ENCODE assay signal across 16 cellular contexts in genomic region chr11:37858398-37858797, GRCh38.
DNase-seq lines count a peak whose midpoint lies in the region; ATAC-seq and TF ChIP-seq lines count a peak whose summit lies in the region.
"Had no signal": no experiment of that assay in that cellular context is flagged by ENCODE, and none has a peak within 500 bp of the region (broad histone marks: within the 10 kb centered on the region; RNA-seq: fewer than 3 reads in every experiment).

No MANE protein-coding gene starts in this region.

- 38 to 40% methylated on average over 1 of the region's 1 CpG for WGBS in GM23248 (ENCODE audit: low coverage in 1 of 2, low lambda C conversion rate in 2 of 2, missing lambda C conversion rate in 2 of 2), 2 experiments

- peaks cover 4% of the 10 kb centered on the region for H3K9me3 Mint-ChIP-seq in nephron progenitor cell

- H3K4me3 ChIP-seq in astrocyte of the spinal cord (ENCODE audit: low read depth, low read length) (no peak overlapping the region), GM23248 (no peak overlapping the region), Peyer's patch (no peak overlapping the region)
- H3K4me3 ChIP-seq: mucosa of descending colon, tibial nerve had no signal

- no peaks in the 10 kb centered on the region for H3K27me3 ChIP-seq in GM23248 (replicated peaks; ENCODE audit: insufficient read depth)
- H3K27me3 ChIP-seq in Peyer's patch: no peaks in the 10 kb centered on the region
- H3K27me3 ChIP-seq: tibial nerve had no signal

- H3K36me3 Mint-ChIP-seq in nephron progenitor cell (ENCODE audit: low read depth): no peaks in the 10 kb centered on the region
- H3K36me3 Mint-ChIP-seq: CD14-positive monocyte had no signal

- peaks cover 12% of the 10 kb centered on the region for H3K4me1 Mint-ChIP-seq in nephron progenitor cell
- H3K4me1 Mint-ChIP-seq: CD14-positive monocyte had no signal

- no peak overlapping the region for H3K9ac ChIP-seq in GM23248

- no peak for TF ChIP-seq POLR2A in Peyer's patch (IDR thresholded peaks at IDR 0.05)

- no peak overlapping the region for H3K27ac Mint-ChIP-seq in nephron progenitor cell
- H3K27ac Mint-ChIP-seq: activated CD8-positive, alpha-beta T cell treated with anti-CD3 and anti-CD28 coated beads, Interleukin-2, amount 10 ng/mL, durations not matched to agents 7 days and 5 days; activated T-helper 1 cell treated with anti-CD3 and anti-CD28 coated beads, Interleukin-12 subunit alpha, Interleukin-12 subunit beta, Interleukin-2, Interleukin-4 antibody, amounts not matched to agents 30 ng/mL and 10 ng/mL and 1 ng/mL, durations not matched to agents 14 hours and 24 hours and 36 hours; CD14-positive monocyte; T-helper 1 cell treated with Interleukin-12 subunit alpha and Interleukin-12 subunit beta and Interleukin-4 antibody, amounts not matched to agents 30 μg/mL and 1 μg/mL, for 36 hours had no signal

- TF ChIP-seq CTCF in LNCAP (IDR thresholded peaks at IDR 0.05) (peak; percentile 31; the same call in 1 of the 2 replicates), astrocyte of the spinal cord (IDR thresholded peaks at IDR 0.05; ENCODE audit: low read depth, low read length) (peak; percentile 1), nephron progenitor cell (IDR thresholded peaks at IDR 0.05) (peak; percentile 21), Peyer's patch (IDR thresholded peaks at IDR 0.05) (peak in 2 of 6 experiments; percentile 8)

- H3F3A ChIP-seq in GM23248 (ENCODE audit: insufficient read depth): no peaks in the 10 kb centered on the region

- DNase-seq in astrocyte of the spinal cord (ENCODE audit: low read depth, low spot score): no peak
- DNase-seq in nephron progenitor cell: no peak
- no peak for DNase-seq in GM23248
- no peak for DNase-seq in activated naive CD4-positive, alpha-beta T cell treated with anti-CD3 and anti-CD28 coated beads, Interleukin-2, amount 50 U/mL, for 16 hours
- DNase-seq in Peyer's patch: no peak
- DNase-seq: activated CD8-positive, alpha-beta T cell treated with anti-CD3 and anti-CD28 coated beads, Interleukin-2, amount 10 ng/mL, durations not matched to agents 7 days and 5 days; left cardiac atrium; mucosa of descending colon; NCI-H2029 treated with DMSO at 0.1 percent for 48 hours; NCI-H526 treated with DMSO at 0.1 percent for 48 hours had no signal

- H3K4me2 ChIP-seq in GM23248 (ENCODE audit: unreplicated experiment): no peak overlapping the region

- H2AFZ ChIP-seq in GM23248: no peak overlapping the region

- no peaks in the 10 kb centered on the region for H3K36me3 ChIP-seq in GM23248 (ENCODE audit: low read depth)
- H3K36me3 ChIP-seq in Peyer's patch: no peaks in the 10 kb centered on the region
- H3K36me3 ChIP-seq: tibial nerve had no signal

- H3K9me3 ChIP-seq in GM23248 (ENCODE audit: low read depth) (no peaks in the 10 kb centered on the region), Peyer's patch (no peaks in the 10 kb centered on the region)
- H3K9me3 ChIP-seq: tibial nerve had no signal

- H4K20me1 ChIP-seq in GM23248 (ENCODE audit: insufficient read depth): no peaks in the 10 kb centered on the region

- in situ Hi-C loops in astrocyte of the spinal cord (cut with HindIII; ENCODE audit: low sequenced_read_pairs): no loop called here
- in situ Hi-C loops in GM23248 (cut with MboI): no loop called here

- H3K27ac ChIP-seq in GM23248 (no peak overlapping the region), Peyer's patch (no peak overlapping the region)
- H3K27ac ChIP-seq: tibial nerve had no signal

- no peaks in the 10 kb centered on the region for H3K27me3 Mint-ChIP-seq in nephron progenitor cell (ENCODE audit: low read depth, poor library complexity)

- H3K4me1 ChIP-seq in GM23248 (ENCODE audit: insufficient read depth): no peaks in the 10 kb centered on the region
- no peaks in the 10 kb centered on the region for H3K4me1 ChIP-seq in Peyer's patch
- H3K4me1 ChIP-seq: tibial nerve had no signal

- no peaks in the 10 kb centered on the region for H3K9me2 ChIP-seq in GM23248 (ENCODE audit: insufficient read depth)

- H3K79me2 ChIP-seq in GM23248 (ENCODE audit: insufficient read depth): no peaks in the 10 kb centered on the region

- peak; percentile 64 for ATAC-seq in GM18868 (IDR thresholded peaks at IDR 0.05; ENCODE audit: unreplicated experiment)
- ATAC-seq: activated CD8-positive, alpha-beta T cell treated with anti-CD3 and anti-CD28 coated beads, Interleukin-2, amount 10 ng/mL, durations not matched to agents 7 days and 5 days; left cardiac atrium; mucosa of descending colon had no signal

- H3K4me3 Mint-ChIP-seq in nephron progenitor cell: no peak overlapping the region
- H3K4me3 Mint-ChIP-seq: activated CD8-positive, alpha-beta T cell treated with anti-CD3 and anti-CD28 coated beads, Interleukin-2, amount 10 ng/mL, durations not matched to agents 7 days and 5 days; activated T-helper 1 cell treated with anti-CD3 and anti-CD28 coated beads, Interleukin-12 subunit alpha, Interleukin-12 subunit beta, Interleukin-2, Interleukin-4 antibody, amounts not matched to agents 30 ng/mL and 10 ng/mL and 1 ng/mL, durations not matched to agents 14 hours and 24 hours and 36 hours; CD14-positive monocyte; T-helper 1 cell treated with Interleukin-12 subunit alpha and Interleukin-12 subunit beta and Interleukin-4 antibody, amounts not matched to agents 30 μg/mL and 1 μg/mL, for 36 hours had no signal
